ENCODE assay signal across 1 cellular context in the genomic region with DNA sequence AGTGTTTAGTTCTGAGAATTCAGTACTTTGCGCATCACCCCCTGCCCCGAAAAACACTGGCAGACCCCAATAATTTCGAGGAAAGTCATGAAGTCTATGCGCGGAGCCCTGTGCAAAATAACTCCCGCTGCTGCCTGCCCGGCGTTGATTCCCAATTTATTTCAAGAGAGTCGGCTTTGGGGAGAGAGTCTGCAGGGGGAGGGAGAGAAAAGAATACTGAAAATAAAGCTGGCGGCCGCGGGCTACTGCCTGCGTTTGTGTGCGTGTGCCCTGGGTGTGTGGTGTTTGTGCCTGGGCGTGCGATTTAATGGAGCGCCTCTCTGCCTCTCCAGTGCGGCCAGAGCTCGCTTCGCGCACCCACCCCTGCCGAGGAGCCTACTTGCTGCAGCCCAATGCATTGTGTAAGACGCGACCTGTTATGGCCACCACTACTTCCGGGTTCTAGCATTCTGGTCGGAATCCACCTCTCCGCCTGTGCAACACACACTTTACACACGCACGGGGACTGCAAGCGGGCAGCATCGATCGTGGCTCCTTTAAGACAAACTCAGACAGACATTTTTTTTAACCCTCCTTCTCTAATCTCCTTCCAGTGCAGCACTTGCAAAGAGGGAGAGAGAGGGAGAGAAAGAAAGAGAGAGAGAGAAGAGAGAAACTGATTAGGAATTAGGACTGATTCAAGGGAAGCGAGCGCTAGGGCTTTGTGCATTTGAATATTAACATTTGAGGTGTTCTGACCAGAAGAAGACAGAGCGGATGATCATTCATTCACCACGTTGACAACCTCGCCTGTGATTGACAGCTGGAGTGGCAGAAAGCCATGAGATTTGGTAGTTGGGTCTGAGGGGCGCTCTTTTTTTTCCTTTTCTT.
A peak's percentile ranks its signal among the peaks of the same experiment; 100 is the strongest.
TF ChIP-seq lines count a peak whose summit lies in the region.

A gene (plus strand): TSS at position 447 of the 870 bp plus-strand sequence. CDS start 732 bp downstream, outside the sequence.

TF ChIP-seq in HepG2, 621 proteins besides CTCF, POLR2A, EP300 and RAD21 (continued from another document and continues in another):
- TF ChIP-seq SIX4 (CRISPR knock-in tag; IDR thresholded peaks at IDR 0.05) = peak; percentile 80; the same call in 1 of the 2 replicates
- peak; percentile 27; the same call in 1 of the 2 replicates for TF ChIP-seq ZMYM3 (CRISPR knock-in tag; IDR thresholded peaks at IDR 0.05)
- TF ChIP-seq, protein P1, sequence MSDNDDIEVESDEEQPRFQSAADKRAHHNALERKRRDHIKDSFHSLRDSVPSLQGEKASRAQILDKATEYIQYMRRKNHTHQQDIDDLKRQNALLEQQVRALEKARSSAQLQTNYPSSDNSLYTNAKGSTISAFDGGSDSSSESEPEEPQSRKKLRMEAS (IDR thresholded peaks at IDR 0.05) = peak; percentile 94
- TF ChIP-seq ZNF552 (CRISPR knock-in tag; IDR thresholded peaks at IDR 0.05; ENCODE audit: borderline replicate concordance) = peak; percentile 57; the same call in 1 of the 2 replicates
- TF ChIP-seq, protein P2, sequence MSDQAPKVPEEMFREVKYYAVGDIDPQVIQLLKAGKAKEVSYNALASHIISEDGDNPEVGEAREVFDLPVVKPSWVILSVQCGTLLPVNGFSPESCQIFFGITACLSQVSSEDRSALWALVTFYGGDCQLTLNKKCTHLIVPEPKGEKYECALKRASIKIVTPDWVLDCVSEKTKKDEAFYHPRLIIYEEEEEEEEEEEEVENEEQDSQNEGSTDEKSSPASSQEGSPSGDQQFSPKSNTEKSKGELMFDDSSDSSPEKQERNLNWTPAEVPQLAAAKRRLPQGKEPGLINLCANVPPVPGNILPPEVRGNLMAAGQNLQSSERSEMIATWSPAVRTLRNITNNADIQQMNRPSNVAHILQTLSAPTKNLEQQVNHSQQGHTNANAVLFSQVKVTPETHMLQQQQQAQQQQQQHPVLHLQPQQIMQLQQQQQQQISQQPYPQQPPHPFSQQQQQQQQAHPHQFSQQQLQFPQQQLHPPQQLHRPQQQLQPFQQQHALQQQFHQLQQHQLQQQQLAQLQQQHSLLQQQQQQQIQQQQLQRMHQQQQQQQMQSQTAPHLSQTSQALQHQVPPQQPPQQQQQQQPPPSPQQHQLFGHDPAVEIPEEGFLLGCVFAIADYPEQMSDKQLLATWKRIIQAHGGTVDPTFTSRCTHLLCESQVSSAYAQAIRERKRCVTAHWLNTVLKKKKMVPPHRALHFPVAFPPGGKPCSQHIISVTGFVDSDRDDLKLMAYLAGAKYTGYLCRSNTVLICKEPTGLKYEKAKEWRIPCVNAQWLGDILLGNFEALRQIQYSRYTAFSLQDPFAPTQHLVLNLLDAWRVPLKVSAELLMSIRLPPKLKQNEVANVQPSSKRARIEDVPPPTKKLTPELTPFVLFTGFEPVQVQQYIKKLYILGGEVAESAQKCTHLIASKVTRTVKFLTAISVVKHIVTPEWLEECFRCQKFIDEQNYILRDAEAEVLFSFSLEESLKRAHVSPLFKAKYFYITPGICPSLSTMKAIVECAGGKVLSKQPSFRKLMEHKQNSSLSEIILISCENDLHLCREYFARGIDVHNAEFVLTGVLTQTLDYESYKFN (CRISPR knock-in tag; conservative IDR thresholded peaks at IDR 0.05) = peak; percentile 61
- TF ChIP-seq ZNF564 (CRISPR knock-in tag; IDR thresholded peaks at IDR 0.05) = peak; percentile 51; the same call in 1 of the 2 replicates
- no peak for TF ChIP-seq SMAD1 (CRISPR knock-in tag; IDR thresholded peaks at IDR 0.05; ENCODE audit: borderline replicate concordance, low read depth)
- TF ChIP-seq HOXA5 (CRISPR knock-in tag; IDR thresholded peaks at IDR 0.05) = peak; percentile 91
- TF ChIP-seq NFKB2 (CRISPR knock-in tag; IDR thresholded peaks at IDR 0.05; ENCODE audit: borderline replicate concordance) = peak; percentile 88; the same call in 1 of the 2 replicates
- TF ChIP-seq, protein P3, sequence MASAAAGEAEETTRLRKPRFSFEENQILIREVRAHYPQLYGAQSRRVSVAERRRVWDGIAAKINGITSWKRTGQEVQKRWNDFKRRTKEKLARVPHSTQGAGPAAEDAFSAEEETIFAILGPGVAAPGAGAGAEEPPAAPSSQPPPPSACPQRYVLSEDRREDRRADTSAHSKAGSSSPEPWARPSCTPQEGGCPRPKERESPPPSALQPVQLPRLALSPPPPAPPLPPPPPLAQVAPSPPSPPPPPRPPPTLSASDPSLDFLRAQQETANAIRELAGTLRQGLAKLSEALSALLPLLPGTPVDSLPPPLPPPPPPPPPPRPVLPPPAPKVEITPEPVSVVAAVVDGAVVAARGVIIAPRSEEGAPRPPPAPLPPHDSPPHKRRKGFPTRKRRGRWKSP (CRISPR knock-in tag; IDR thresholded peaks at IDR 0.05) = peak; percentile 93
- TF ChIP-seq FOXK1 (CRISPR knock-in tag; IDR thresholded peaks at IDR 0.05; ENCODE audit: borderline replicate concordance, low read depth) = peak; percentile 95; the same call in 1 of the 2 replicates
- no peak for TF ChIP-seq TCF7L2 (IDR thresholded peaks at IDR 0.05; ENCODE audit: low read depth, low read length)
- TF ChIP-seq PTBP1 (IDR thresholded peaks at IDR 0.05; ENCODE audit: low read depth, low read length, poor library complexity, severe bottlenecking) = peak; percentile 86
- no peak for TF ChIP-seq FOXA1 (IDR thresholded peaks at IDR 0.05)
- TF ChIP-seq FOXA1 (CRISPR knock-in tag; IDR thresholded peaks at IDR 0.05) = peak; percentile 47; the same call in 1 of the 2 replicates
- no peak for TF ChIP-seq SOX6 (IDR thresholded peaks at IDR 0.05)
- TF ChIP-seq SOX6 (CRISPR knock-in tag; IDR thresholded peaks at IDR 0.05) = peak; percentile 72; the same call in 1 of the 2 replicates
- peak; percentile 48; the same call in 1 of the 2 replicates for TF ChIP-seq PPARG (CRISPR knock-in tag; conservative IDR thresholded peaks at IDR 0.05)
- peak; percentile 67; the same call in 1 of the 2 replicates for TF ChIP-seq MTA1 (CRISPR knock-in tag; IDR thresholded peaks at IDR 0.05; ENCODE audit: borderline replicate concordance)
- TF ChIP-seq, protein P4, sequence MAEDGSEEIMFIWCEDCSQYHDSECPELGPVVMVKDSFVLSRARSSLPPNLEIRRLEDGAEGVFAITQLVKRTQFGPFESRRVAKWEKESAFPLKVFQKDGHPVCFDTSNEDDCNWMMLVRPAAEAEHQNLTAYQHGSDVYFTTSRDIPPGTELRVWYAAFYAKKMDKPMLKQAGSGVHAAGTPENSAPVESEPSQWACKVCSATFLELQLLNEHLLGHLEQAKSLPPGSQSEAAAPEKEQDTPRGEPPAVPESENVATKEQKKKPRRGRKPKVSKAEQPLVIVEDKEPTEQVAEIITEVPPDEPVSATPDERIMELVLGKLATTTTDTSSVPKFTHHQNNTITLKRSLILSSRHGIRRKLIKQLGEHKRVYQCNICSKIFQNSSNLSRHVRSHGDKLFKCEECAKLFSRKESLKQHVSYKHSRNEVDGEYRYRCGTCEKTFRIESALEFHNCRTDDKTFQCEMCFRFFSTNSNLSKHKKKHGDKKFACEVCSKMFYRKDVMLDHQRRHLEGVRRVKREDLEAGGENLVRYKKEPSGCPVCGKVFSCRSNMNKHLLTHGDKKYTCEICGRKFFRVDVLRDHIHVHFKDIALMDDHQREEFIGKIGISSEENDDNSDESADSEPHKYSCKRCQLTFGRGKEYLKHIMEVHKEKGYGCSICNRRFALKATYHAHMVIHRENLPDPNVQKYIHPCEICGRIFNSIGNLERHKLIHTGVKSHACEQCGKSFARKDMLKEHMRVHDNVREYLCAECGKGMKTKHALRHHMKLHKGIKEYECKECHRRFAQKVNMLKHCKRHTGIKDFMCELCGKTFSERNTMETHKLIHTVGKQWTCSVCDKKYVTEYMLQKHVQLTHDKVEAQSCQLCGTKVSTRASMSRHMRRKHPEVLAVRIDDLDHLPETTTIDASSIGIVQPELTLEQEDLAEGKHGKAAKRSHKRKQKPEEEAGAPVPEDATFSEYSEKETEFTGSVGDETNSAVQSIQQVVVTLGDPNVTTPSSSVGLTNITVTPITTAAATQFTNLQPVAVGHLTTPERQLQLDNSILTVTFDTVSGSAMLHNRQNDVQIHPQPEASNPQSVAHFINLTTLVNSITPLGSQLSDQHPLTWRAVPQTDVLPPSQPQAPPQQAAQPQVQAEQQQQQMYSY (CRISPR knock-in tag; IDR thresholded peaks at IDR 0.05) = no peak
- peak; percentile 44; the same call in 1 of the 2 replicates for TF ChIP-seq RFX5 (IDR thresholded peaks at IDR 0.05; ENCODE audit: low read depth, low read length)
- no peak for TF ChIP-seq NFIB (CRISPR knock-in tag; IDR thresholded peaks at IDR 0.05; ENCODE audit: borderline replicate concordance)
- TF ChIP-seq ZSCAN31 (CRISPR knock-in tag; IDR thresholded peaks at IDR 0.05; ENCODE audit: low read depth) = no peak
- TF ChIP-seq KMT2A (CRISPR knock-in tag; IDR thresholded peaks at IDR 0.05) = peak; percentile 94
- TF ChIP-seq ZNF451 (CRISPR knock-in tag; IDR thresholded peaks at IDR 0.05) = no peak
- no peak; the same call in 1 of the 2 replicates for TF ChIP-seq MAF1 (CRISPR knock-in tag; IDR thresholded peaks at IDR 0.05; ENCODE audit: borderline replicate concordance)
- TF ChIP-seq, protein P5, sequence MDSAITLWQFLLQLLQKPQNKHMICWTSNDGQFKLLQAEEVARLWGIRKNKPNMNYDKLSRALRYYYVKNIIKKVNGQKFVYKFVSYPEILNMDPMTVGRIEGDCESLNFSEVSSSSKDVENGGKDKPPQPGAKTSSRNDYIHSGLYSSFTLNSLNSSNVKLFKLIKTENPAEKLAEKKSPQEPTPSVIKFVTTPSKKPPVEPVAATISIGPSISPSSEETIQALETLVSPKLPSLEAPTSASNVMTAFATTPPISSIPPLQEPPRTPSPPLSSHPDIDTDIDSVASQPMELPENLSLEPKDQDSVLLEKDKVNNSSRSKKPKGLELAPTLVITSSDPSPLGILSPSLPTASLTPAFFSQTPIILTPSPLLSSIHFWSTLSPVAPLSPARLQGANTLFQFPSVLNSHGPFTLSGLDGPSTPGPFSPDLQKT (CRISPR knock-in tag; IDR thresholded peaks at IDR 0.05; ENCODE audit: borderline replicate concordance) = no peak
- peak; percentile 90 for TF ChIP-seq CBFB (CRISPR knock-in tag; IDR thresholded peaks at IDR 0.05)
- no peak for TF ChIP-seq ZBTB1 (CRISPR knock-in tag; IDR thresholded peaks at IDR 0.05; ENCODE audit: borderline replicate concordance)
- TF ChIP-seq ZNF670 (CRISPR knock-in tag; IDR thresholded peaks at IDR 0.05; ENCODE audit: borderline replicate concordance) = no peak; the same call in 1 of the 2 replicates
- peak; percentile 93 for TF ChIP-seq KMT2B (CRISPR knock-in tag; IDR thresholded peaks at IDR 0.05)
- peak in 1 of 2 experiments; percentile 34; a peak in 1 of 4 replicates for TF ChIP-seq NR2F1 (CRISPR knock-in tag; IDR thresholded peaks at IDR 0.05)
- TF ChIP-seq ZNF260 (CRISPR knock-in tag; IDR thresholded peaks at IDR 0.05; ENCODE audit: borderline replicate concordance, low read depth) = no peak
- TF ChIP-seq, protein P6, sequence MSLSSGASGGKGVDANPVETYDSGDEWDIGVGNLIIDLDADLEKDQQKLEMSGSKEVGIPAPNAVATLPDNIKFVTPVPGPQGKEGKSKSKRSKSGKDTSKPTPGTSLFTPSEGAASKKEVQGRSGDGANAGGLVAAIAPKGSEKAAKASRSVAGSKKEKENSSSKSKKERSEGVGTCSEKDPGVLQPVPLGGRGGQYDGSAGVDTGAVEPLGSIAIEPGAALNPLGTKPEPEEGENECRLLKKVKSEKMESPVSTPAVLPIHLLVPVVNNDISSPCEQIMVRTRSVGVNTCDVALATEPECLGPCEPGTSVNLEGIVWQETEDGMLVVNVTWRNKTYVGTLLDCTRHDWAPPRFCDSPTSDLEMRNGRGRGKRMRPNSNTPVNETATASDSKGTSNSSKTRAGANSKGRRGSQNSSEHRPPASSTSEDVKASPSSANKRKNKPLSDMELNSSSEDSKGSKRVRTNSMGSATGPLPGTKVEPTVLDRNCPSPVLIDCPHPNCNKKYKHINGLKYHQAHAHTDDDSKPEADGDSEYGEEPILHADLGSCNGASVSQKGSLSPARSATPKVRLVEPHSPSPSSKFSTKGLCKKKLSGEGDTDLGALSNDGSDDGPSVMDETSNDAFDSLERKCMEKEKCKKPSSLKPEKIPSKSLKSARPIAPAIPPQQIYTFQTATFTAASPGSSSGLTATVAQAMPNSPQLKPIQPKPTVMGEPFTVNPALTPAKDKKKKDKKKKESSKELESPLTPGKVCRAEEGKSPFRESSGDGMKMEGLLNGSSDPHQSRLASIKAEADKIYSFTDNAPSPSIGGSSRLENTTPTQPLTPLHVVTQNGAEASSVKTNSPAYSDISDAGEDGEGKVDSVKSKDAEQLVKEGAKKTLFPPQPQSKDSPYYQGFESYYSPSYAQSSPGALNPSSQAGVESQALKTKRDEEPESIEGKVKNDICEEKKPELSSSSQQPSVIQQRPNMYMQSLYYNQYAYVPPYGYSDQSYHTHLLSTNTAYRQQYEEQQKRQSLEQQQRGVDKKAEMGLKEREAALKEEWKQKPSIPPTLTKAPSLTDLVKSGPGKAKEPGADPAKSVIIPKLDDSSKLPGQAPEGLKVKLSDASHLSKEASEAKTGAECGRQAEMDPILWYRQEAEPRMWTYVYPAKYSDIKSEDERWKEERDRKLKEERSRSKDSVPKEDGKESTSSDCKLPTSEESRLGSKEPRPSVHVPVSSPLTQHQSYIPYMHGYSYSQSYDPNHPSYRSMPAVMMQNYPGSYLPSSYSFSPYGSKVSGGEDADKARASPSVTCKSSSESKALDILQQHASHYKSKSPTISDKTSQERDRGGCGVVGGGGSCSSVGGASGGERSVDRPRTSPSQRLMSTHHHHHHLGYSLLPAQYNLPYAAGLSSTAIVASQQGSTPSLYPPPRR (CRISPR knock-in tag; IDR thresholded peaks at IDR 0.05; ENCODE audit: borderline replicate concordance) = no peak; the same call in 1 of the 2 replicates
- no peak for TF ChIP-seq ZNF235 (CRISPR knock-in tag; IDR thresholded peaks at IDR 0.05; ENCODE audit: borderline replicate concordance)
- 0 out of 2 replicates have a peak, but pooled peaks have one; percentile 28 for TF ChIP-seq ZNF746 (CRISPR knock-in tag; IDR thresholded peaks at IDR 0.05)
- peak; percentile 98 for TF ChIP-seq SIN3A (IDR thresholded peaks at IDR 0.05; ENCODE audit: borderline replicate concordance, low read depth, low read length)
- peak; percentile 92 for TF ChIP-seq TARDBP (CRISPR knock-in tag; IDR thresholded peaks at IDR 0.05)
